19 cellular contexts compared by ENCODE assay signal in genomic region chr1:233372218-233373125, GRCh38.
"Had no signal": no experiment of that assay in that cellular context is flagged by ENCODE, and none has a peak within 500 bp of the region (broad histone marks: within the 10 kb centered on the region; RNA-seq: fewer than 3 reads in every experiment).

No MANE protein-coding gene starts in this region.

- H3K9me3 ChIP-seq: breast epithelium, left ventricle myocardium inferior, sigmoid colon, testis, uterus had no signal

- ATAC-seq: foreskin keratinocyte; stimulated activated naive B cell treated with anti-CD40 and anti-IgM and Interleukin-4, amounts not matched to agents 10 μg/mL and 1 μg/mL and 100 μg/mL, for 72 hours had no signal

- H3K4me3 ChIP-seq: breast epithelium, left ventricle myocardium inferior, sigmoid colon, smooth muscle cell, testis, uterus had no signal

- H3K27ac ChIP-seq: breast epithelium, foreskin keratinocyte, left ventricle myocardium inferior, sigmoid colon, testis, uterus had no signal

- H3K36me3 ChIP-seq: breast epithelium, left ventricle myocardium inferior, sigmoid colon, uterus had no signal

- DNase-seq: activated CD4-positive, alpha-beta T cell treated with anti-CD3 and anti-CD28 coated beads, Interleukin-2, amount 50 U/mL, for 48 hours; activated effector memory CD4-positive, alpha-beta T cell treated with anti-CD3 and anti-CD28 coated beads, Interleukin-2, amount 50 U/mL, for 16 hours; activated naive CD4-positive, alpha-beta T cell treated with anti-CD3 and anti-CD28 coated beads, Interleukin-2, amount 10 ng/mL, durations not matched to agents 7 days and 5 days; activated T-cell treated with anti-CD3 and anti-CD28 coated beads, Interleukin-2, amount 50 U/mL, for 72 hours; effector memory CD4-positive, alpha-beta T cell; foreskin keratinocyte; left ventricle myocardium inferior; mammary epithelial cell; nephron progenitor cell; nucleus accumbens; posterior cingulate gyrus; sigmoid colon; stimulated activated CD4-positive, alpha-beta T cell treated with anti-CD3 and anti-CD28 coated beads, Interleukin-15, amount 100 ng/mL, for 24 hours; stimulated activated naive B cell treated with anti-CD40 and anti-IgM and Interleukin-4, amounts not matched to agents 10 μg/mL and 1 μg/mL and 100 μg/mL, for 72 hours; testis; trophoblast cell; uterus had no signal

- H3K27me3 ChIP-seq: breast epithelium, foreskin keratinocyte, sigmoid colon, testis, uterus had no signal

- H3K4me1 ChIP-seq: breast epithelium, foreskin keratinocyte, left ventricle myocardium inferior, sigmoid colon, uterus had no signal
